In genomic region chr11:66285250-66285947, GRCh38 we compare ENCODE assay signal across 1 cellular context.
TF ChIP-seq lines count a peak whose summit lies in the region.

No MANE protein-coding gene starts in this region.

TF ChIP-seq in HEK293, 187 proteins besides CTCF, POLR2A, EP300 and RAD21:
- no peak for TF ChIP-seq PRDM10 (tag by site-specific recombination; IDR thresholded peaks at IDR 0.05)
- no peak for TF ChIP-seq ZNF302 (tag by site-specific recombination; IDR thresholded peaks at IDR 0.05; ENCODE audit: low read depth)
- TF ChIP-seq ZNF645 (tag by site-specific recombination; IDR thresholded peaks at IDR 0.05) = no peak
- TF ChIP-seq ZFP69B (tag by site-specific recombination; IDR thresholded peaks at IDR 0.05) = no peak
- TF ChIP-seq ZNF488 (tag by site-specific recombination; IDR thresholded peaks at IDR 0.05) = no peak
- TF ChIP-seq ZNF341 (tag by site-specific recombination; IDR thresholded peaks at IDR 0.05; ENCODE audit: low read depth) = 0 out of 2 replicates have a peak, but pooled peaks have one; percentile 22
- TF ChIP-seq OSR2 (tag by site-specific recombination; IDR thresholded peaks at IDR 0.05) = no peak
